15 cellular contexts compared by ENCODE assay signal in genomic region chr3:194880940-194881925, GRCh38.
DNase-seq lines count a peak whose midpoint lies in the region; ATAC-seq, FAIRE-seq and TF ChIP-seq lines count a peak whose summit lies in the region.
"Had no signal": no experiment of that assay in that cellular context is flagged by ENCODE, and none has a peak within 500 bp of the region (broad histone marks: within the 10 kb centered on the region; RNA-seq: fewer than 3 reads in every experiment).

No MANE protein-coding gene starts in this region.

- H3K4me3 ChIP-seq in heart left ventricle (no peak overlapping the region), skin epidermis (no peak overlapping the region), kidney (ENCODE audit: low read length in 2 of 2) (no peak overlapping the region)
- H3K4me3 ChIP-seq: Peyer's patch, right lobe of liver, suprapubic skin had no signal

- no peak overlapping the region for H3K9ac ChIP-seq in kidney (ENCODE audit: low read length in 2 of 2)

- FAIRE-seq in kidney (lab: Jason Lieb, UNC), result no peak
- FAIRE-seq: GM12891 had no signal

- H3K27ac ChIP-seq in heart left ventricle (peak overlapping the region; percentile 54 to 90 (median 81)), skin epidermis (peak overlapping the region in 11 of 21 experiments; percentile 8 to 80 (median 61)), kidney (ENCODE audit: low read depth in 2 of 2, low read length in 2 of 2) (no peak overlapping the region)

- H3K4me1 ChIP-seq in heart left ventricle (peaks cover 5 to 80% (median 47%) of the 10 kb centered on the region in 12 donors), kidney (ENCODE audit: control insufficient read depth in 1 of 2, insufficient read depth in 1 of 2, low read depth in 1 of 2, low read length in 2 of 2) (peaks cover 0 to 8% of the 10 kb centered on the region in 2 donors)
- H3K4me1 ChIP-seq: right lobe of liver had no signal

- H3K27me3 ChIP-seq in heart left ventricle, result no peaks in the 10 kb centered on the region
- H3K27me3 ChIP-seq: Peyer's patch, right lobe of liver, suprapubic skin had no signal

- no peak for TF ChIP-seq POLR2A in heart left ventricle (IDR thresholded peaks at IDR 0.05)

- H3K36me3 ChIP-seq in heart left ventricle (no peaks in the 10 kb centered on the region), kidney (ENCODE audit: control insufficient read depth in 1 of 2, insufficient read depth in 2 of 2, low read length in 2 of 2) (no peaks in the 10 kb centered on the region)
- H3K36me3 ChIP-seq: Peyer's patch, right lobe of liver, suprapubic skin had no signal

- WGBS in heart left ventricle, 4 donors, result 73 to 85% (median 75%) methylated on average over 12 of the region's 12 CpGs

- H3K9me3 ChIP-seq in heart left ventricle (peaks cover 0 to 13% (median 7%) of the 10 kb centered on the region in 12 donors), kidney (ENCODE audit: control insufficient read depth in 1 of 2, low read length in 2 of 2) (peaks cover 5 to 12% of the 10 kb centered on the region in 2 donors)
- H3K9me3 ChIP-seq: right lobe of liver had no signal

- TF ChIP-seq CTCF in heart left ventricle (IDR thresholded peaks at IDR 0.05) (no peak), kidney (IDR thresholded peaks at IDR 0.05; ENCODE audit: borderline replicate concordance, extremely low read depth, insufficient read depth) (no peak)

- DNase-seq in DMS79 treated with DMSO at 0.1 percent for 48 hours (lab: John Stamatoyannopoulos, UW) (peak; percentile 73), DMS79 (lab: John Stamatoyannopoulos, UW) (no peak), NOMO-1 treated with DMSO at 0.1 percent for 48 hours (lab: John Stamatoyannopoulos, UW; ENCODE audit: unreplicated experiment) (peak; percentile 71), heart left ventricle (no peak), kidney (no peak), T-helper 2 cell (no peak), T1000 (lab: John Stamatoyannopoulos, UW) (no peak)
- DNase-seq: 8988T, DMS53, NCI-H187 treated with DMSO at 0.1 percent for 48 hours, Peyer's patch, right lobe of liver had no signal

- ATAC-seq in heart left ventricle, result peak in 2 of 4 donors; percentile 4 to 12

- intact Hi-C loops in heart left ventricle (cut with DNase I) (loop anchor here in 7 of 10 donors (5.0 to 10.0 kb wide), 7 partner anchors 51 to 384 kb away; partner anchors contain the start of gene FAM43A (in 6 of the 7)), kidney (cut with DNase I) (no loop called here)

Comparison
In these comparisons a context has a peak if more than half of its experiments do, and no peak if none do; other contexts are left out.
1. DNase-seq: peak in DMS79 treated with DMSO at 0.1 percent for 48 hours (single experiment) and NOMO-1 treated with DMSO at 0.1 percent for 48 hours (single experiment); none in DMS79 (single experiment), heart left ventricle (0 of 5), kidney (single experiment), T-helper 2 cell (0 of 5) and T1000 (single experiment).
2. H3K27ac ChIP-seq: peak in heart left ventricle (12 of 12) and skin epidermis (11 of 21); none in kidney (0 of 2).